ENCODE assay signal across 10 cellular contexts in genomic region chr6:136492409-136492808, GRCh38. TPM values are rescaled to one million over a fixed set of nuclear protein-coding genes. Genes with fewer than 3 reads are reported as not detected.
"Had no signal": no experiment of that assay in that cellular context is flagged by ENCODE, and none has a peak within 500 bp of the region (broad histone marks: within the 10 kb centered on the region; RNA-seq: fewer than 3 reads in every experiment).

No MANE protein-coding gene starts in this region.

- H3K9me3 Mint-ChIP-seq: HFFc6 had no signal

- H3K4me3 ChIP-seq: GM23248, HAP-1, K562 had no signal

- H3K27ac Mint-ChIP-seq: HFFc6 had no signal

- H3K27ac ChIP-seq: GM23248, HL-60 had no signal

- ATAC-seq: HCT116, HepG2, K562 had no signal

- DNase-seq: GM23248, GOT3, H7, HFFc6, IMR-90 had no signal

- H3K4me3 Mint-ChIP-seq: HFFc6 had no signal

RNA-seq across cellular contexts. Expression of gene MAP7, which starts 57.8 kb away (rescaled TPM):
- polyA plus RNA-seq: HepG2 had no signal
